Comparison of ENCODE assay signal across 11 cellular contexts in genomic region chr3:129462365-129462968, GRCh38.
"Had no signal": no experiment of that assay in that cellular context is flagged by ENCODE, and none has a peak within 500 bp of the region (broad histone marks: within the 10 kb centered on the region; RNA-seq: fewer than 3 reads in every experiment).

No MANE protein-coding gene starts in this region.

- ATAC-seq: activated CD4-positive, alpha-beta T cell treated with anti-CD3 and anti-CD28 coated beads for 36 hours; effector memory CD8-positive, alpha-beta T cell; natural killer cell had no signal

- H3K27ac ChIP-seq: brain microvascular endothelial cell, left lung, spleen, stomach had no signal

- DNase-seq: activated CD4-positive, alpha-beta T cell treated with anti-CD3 and anti-CD28 coated beads for 36 hours; activated naive CD8-positive, alpha-beta T cell treated with anti-CD3 and anti-CD28 coated beads for 36 hours; brain microvascular endothelial cell; effector memory CD8-positive, alpha-beta T cell; foreskin melanocyte; left lung; mesendoderm; natural killer cell; spleen; stimulated activated CD4-positive, alpha-beta T cell treated with anti-CD3 and anti-CD28 coated beads, Interleukin-1b, Interleukin-23, amount 100 ng/mL, for 48 hours; stomach had no signal
